Comparison of ENCODE assay signal across 8 cellular contexts in the genomic region with DNA sequence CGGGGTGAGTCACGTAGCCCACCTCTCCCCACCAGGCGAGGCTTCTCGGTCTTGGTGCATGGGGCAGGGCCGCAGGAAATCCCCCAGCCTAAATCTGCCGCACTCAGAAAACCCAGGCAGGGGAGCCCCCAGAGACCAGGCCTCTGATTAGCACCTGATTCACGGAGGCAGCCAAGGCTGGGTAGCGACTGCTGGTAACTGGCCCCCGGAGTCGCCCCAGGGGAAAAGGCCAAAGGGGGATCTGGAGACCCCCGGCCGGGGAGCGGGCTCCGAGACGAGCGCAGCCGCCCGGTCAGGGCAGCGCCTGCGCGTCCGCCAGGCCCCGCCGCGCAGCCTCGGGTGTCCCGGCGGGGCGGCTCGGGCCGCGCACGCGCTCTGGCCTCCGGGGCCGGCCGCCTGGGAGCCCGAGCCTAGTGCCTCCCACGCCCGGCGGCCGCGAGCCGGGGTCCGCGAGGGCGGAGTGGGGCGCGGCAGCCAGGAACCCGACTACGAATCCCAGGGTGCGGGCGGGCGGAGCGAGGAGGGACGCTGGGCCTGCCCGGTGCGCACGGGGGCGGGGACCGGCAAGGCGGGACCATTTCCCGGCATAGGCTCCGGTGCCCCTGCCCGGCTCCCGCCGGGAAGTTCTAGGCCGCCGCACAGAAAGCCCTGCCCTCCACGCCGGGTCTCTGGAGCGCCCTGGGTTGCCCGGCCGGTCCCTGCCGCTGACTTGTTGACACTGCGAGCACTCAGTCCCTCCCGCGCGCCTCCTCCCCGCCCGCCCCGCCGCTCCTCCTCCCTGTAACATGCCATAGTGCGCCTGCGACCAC. TPM values are rescaled to one million over a fixed set of nuclear protein-coding genes. Genes with fewer than 3 reads are reported as not detected.
DNase-seq lines count a peak whose midpoint lies in the region; ATAC-seq and TF ChIP-seq lines count a peak whose summit lies in the region.

A gene with protein sequence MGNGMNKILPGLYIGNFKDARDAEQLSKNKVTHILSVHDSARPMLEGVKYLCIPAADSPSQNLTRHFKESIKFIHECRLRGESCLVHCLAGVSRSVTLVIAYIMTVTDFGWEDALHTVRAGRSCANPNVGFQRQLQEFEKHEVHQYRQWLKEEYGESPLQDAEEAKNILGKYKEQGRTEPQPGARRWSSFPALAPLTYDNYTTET (plus strand): TSS at position 791 of the 809 bp plus-strand sequence. CDS start 53 bp downstream, outside the sequence.

- TF ChIP-seq CTCF in esophagus muscularis mucosa (IDR thresholded peaks at IDR 0.05) = no peak

- H3K27ac ChIP-seq in CD4-positive, alpha-beta memory T cell (ENCODE audit: low read depth, low read length) = peak within 1 kb of the TSS; percentile 75
- H3K27ac ChIP-seq in esophagus muscularis mucosa (replicated peaks in 1 of 4) = peak within 1 kb of the TSS; percentile 87 to 99 (median 92)

- H3K4me3 Mint-ChIP-seq in CD4-positive, alpha-beta memory T cell = peak within 1 kb of the TSS; percentile 87 to 98 (median 94)
- peak within 1 kb of the TSS; percentile 87 to 99 (median 94) for H3K4me3 Mint-ChIP-seq in naive thymus-derived CD8-positive, alpha-beta T cell

- ATAC-seq in GM21528 (IDR thresholded peaks at IDR 0.05; ENCODE audit: low FRiP score, unreplicated experiment) = peak; percentile 47
- ATAC-seq in naive thymus-derived CD8-positive, alpha-beta T cell = peak; percentile 67 to 69
- ATAC-seq in stimulated activated naive CD8-positive, alpha-beta T cell treated with anti-CD3 and anti-CD28 coated beads, Interleukin-15, Interleukin-2, amounts not matched to agents 100 U/mL and 50 U/mL, for 24 hours = peak; percentile 75

- CTCF ChIA-PET in CD4-positive, alpha-beta memory T cell (lab: Charles Lee; ENCODE audit: partially characterized antibody) = interaction anchor here (0.6 to 2.2 kb wide), 5 partner anchors 21 to 102 kb away, joined by 3 to 8 read pairs (median 4); no protein-coding TSS in a partner anchor

- H3K27ac Mint-ChIP-seq in CD4-positive, alpha-beta memory T cell = peak within 1 kb of the TSS; percentile 93 to 98 (median 95)
- H3K27ac Mint-ChIP-seq in naive thymus-derived CD8-positive, alpha-beta T cell = peak within 1 kb of the TSS; percentile 85 to 98 (median 94)

- peak; percentile 70 to 90 (median 78) for DNase-seq in CD4-positive, alpha-beta memory T cell
- DNase-seq in activated CD8-positive, alpha-beta memory T cell treated with anti-CD3 and anti-CD28 coated beads, Interleukin-2, amount 50 U/mL, for 48 hours = peak; percentile 91
- peak; percentile 97 for DNase-seq in esophagus muscularis mucosa (ENCODE audit: extremely low spot score)
- peak; percentile 58 to 86 (median 72) for DNase-seq in naive thymus-derived CD8-positive, alpha-beta T cell
- peak; percentile 89 for DNase-seq in stimulated activated naive CD8-positive, alpha-beta T cell treated with anti-CD3 and anti-CD28 coated beads, Interleukin-15, Interleukin-2, amounts not matched to agents 100 U/mL and 50 U/mL, for 24 hours
- no peak for DNase-seq in DMS53 (lab: John Stamatoyannopoulos, UW)

- TF ChIP-seq EP300 in Ishikawa (IDR thresholded peaks at IDR 0.05; ENCODE audit: borderline replicate concordance) (no peak), esophagus muscularis mucosa (IDR thresholded peaks at IDR 0.05) (peak; percentile 28)

- no peaks in the 10 kb centered on the region for H3K27me3 ChIP-seq in CD4-positive, alpha-beta memory T cell (ENCODE audit: insufficient read depth, low read length)
- no peaks in the 10 kb centered on the region for H3K27me3 ChIP-seq in esophagus muscularis mucosa

- peaks cover 0 to 15% (median under 1%) of the 10 kb centered on the region in 8 donors for H3K9me3 Mint-ChIP-seq in CD4-positive, alpha-beta memory T cell
- no peaks in the 10 kb centered on the region for H3K9me3 Mint-ChIP-seq in naive thymus-derived CD8-positive, alpha-beta T cell

- intact Hi-C loops in CD4-positive, alpha-beta memory T cell (cut with micrococcal nuclease) = loop anchor here (1.0 to 10.0 kb wide), 4 partner anchors 75 to 213 kb away; a partner anchor contains a TSS
- intact Hi-C loops in esophagus muscularis mucosa (cut with DNase I) = no loop called here

- H3K4me1 Mint-ChIP-seq in CD4-positive, alpha-beta memory T cell = peaks cover 25 to 56% (median 37%) of the 10 kb centered on the region in 4 donors
- H3K4me1 Mint-ChIP-seq in naive thymus-derived CD8-positive, alpha-beta T cell = peaks cover 24 to 59% (median 46%) of the 10 kb centered on the region in 4 donors

- no peaks in the 10 kb centered on the region for H3K9me3 ChIP-seq in CD4-positive, alpha-beta memory T cell (ENCODE audit: control insufficient read depth in 1 of 2, low read length in 2 of 2)
- H3K9me3 ChIP-seq in esophagus muscularis mucosa = no peaks in the 10 kb centered on the region

- no peak for TF ChIP-seq RAD21 in Ishikawa (IDR thresholded peaks at IDR 0.05; ENCODE audit: low read depth)

- peaks cover 0 to 7% of the 10 kb centered on the region in 2 donors for H3K36me3 Mint-ChIP-seq in CD4-positive, alpha-beta memory T cell
- no peaks in the 10 kb centered on the region for H3K36me3 Mint-ChIP-seq in naive thymus-derived CD8-positive, alpha-beta T cell

- no peaks in the 10 kb centered on the region for H3K36me3 ChIP-seq in CD4-positive, alpha-beta memory T cell (ENCODE audit: insufficient read depth, low read length)
- no peaks in the 10 kb centered on the region for H3K36me3 ChIP-seq in esophagus muscularis mucosa

- 39% methylated on average over 18 of the region's 85 CpGs for WGBS in esophagus muscularis mucosa

- peak; percentile 80 for TF ChIP-seq POLR2A in esophagus muscularis mucosa (IDR thresholded peaks at IDR 0.05; ENCODE audit: low read depth)

- H3K27me3 Mint-ChIP-seq in CD4-positive, alpha-beta memory T cell = no peaks in the 10 kb centered on the region
- H3K27me3 Mint-ChIP-seq in naive thymus-derived CD8-positive, alpha-beta T cell = no peaks in the 10 kb centered on the region

- peaks cover 26% of the 10 kb centered on the region for H3K4me1 ChIP-seq in CD4-positive, alpha-beta memory T cell (ENCODE audit: insufficient read depth, low read length)
- peaks cover 26 to 47% (median 28%) of the 10 kb centered on the region in 4 donors for H3K4me1 ChIP-seq in esophagus muscularis mucosa

- H3K4me3 ChIP-seq in CD4-positive, alpha-beta memory T cell (ENCODE audit: low read length in 2 of 2) = peak within 1 kb of the TSS; percentile 59 to 63
- H3K4me3 ChIP-seq in esophagus muscularis mucosa = peak within 1 kb of the TSS; percentile 62 to 84 (median 68)

- POLR2A ChIA-PET in CD4-positive, alpha-beta memory T cell (lab: Charles Lee; ENCODE audit: partially characterized antibody) = interaction anchor here (1.1 to 2.0 kb wide), 6 partner anchors 32 to 155 kb away, joined by 3 to 24 read pairs (median 6); no protein-coding TSS in a partner anchor
- POLR2A ChIA-PET in naive thymus-derived CD8-positive, alpha-beta T cell (lab: Charles Lee) = interaction anchor here (0.5 to 1.7 kb wide), 4 partner anchors 7 to 100 kb away, joined by 4 to 7 read pairs (median 4); a partner anchor contains a TSS

TF ChIP-seq in Ishikawa, 13 proteins besides CTCF, POLR2A, EP300 and RAD21:
- TF ChIP-seq EGR1 (IDR thresholded peaks at IDR 0.05) (peak; percentile 65), ZBTB7A (IDR thresholded peaks at IDR 0.05; ENCODE audit: low read depth) (peak; percentile 99), TCF12 (IDR thresholded peaks at IDR 0.05; ENCODE audit: low read depth) (no peak; the same call in 1 of the 2 replicates), CEBPB (IDR thresholded peaks at IDR 0.05) (no peak), CREB1 (IDR thresholded peaks at IDR 0.05; ENCODE audit: low read depth) (0 out of 2 replicates have a peak, but pooled peaks have one; percentile 10), TAF1 (IDR thresholded peaks at IDR 0.05; ENCODE audit: low read depth) (peak; percentile 50; the same call in 1 of the 2 replicates)
- TF ChIP-seq, protein P1, sequence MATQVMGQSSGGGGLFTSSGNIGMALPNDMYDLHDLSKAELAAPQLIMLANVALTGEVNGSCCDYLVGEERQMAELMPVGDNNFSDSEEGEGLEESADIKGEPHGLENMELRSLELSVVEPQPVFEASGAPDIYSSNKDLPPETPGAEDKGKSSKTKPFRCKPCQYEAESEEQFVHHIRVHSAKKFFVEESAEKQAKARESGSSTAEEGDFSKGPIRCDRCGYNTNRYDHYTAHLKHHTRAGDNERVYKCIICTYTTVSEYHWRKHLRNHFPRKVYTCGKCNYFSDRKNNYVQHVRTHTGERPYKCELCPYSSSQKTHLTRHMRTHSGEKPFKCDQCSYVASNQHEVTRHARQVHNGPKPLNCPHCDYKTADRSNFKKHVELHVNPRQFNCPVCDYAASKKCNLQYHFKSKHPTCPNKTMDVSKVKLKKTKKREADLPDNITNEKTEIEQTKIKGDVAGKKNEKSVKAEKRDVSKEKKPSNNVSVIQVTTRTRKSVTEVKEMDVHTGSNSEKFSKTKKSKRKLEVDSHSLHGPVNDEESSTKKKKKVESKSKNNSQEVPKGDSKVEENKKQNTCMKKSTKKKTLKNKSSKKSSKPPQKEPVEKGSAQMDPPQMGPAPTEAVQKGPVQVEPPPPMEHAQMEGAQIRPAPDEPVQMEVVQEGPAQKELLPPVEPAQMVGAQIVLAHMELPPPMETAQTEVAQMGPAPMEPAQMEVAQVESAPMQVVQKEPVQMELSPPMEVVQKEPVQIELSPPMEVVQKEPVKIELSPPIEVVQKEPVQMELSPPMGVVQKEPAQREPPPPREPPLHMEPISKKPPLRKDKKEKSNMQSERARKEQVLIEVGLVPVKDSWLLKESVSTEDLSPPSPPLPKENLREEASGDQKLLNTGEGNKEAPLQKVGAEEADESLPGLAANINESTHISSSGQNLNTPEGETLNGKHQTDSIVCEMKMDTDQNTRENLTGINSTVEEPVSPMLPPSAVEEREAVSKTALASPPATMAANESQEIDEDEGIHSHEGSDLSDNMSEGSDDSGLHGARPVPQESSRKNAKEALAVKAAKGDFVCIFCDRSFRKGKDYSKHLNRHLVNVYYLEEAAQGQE (IDR thresholded peaks at IDR 0.05; ENCODE audit: low read depth) = no peak
- TF ChIP-seq, protein P2, sequence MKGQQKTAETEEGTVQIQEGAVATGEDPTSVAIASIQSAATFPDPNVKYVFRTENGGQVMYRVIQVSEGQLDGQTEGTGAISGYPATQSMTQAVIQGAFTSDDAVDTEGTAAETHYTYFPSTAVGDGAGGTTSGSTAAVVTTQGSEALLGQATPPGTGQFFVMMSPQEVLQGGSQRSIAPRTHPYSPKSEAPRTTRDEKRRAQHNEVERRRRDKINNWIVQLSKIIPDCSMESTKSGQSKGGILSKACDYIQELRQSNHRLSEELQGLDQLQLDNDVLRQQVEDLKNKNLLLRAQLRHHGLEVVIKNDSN (IDR thresholded peaks at IDR 0.05) = no peak
- TF ChIP-seq, protein P3, sequence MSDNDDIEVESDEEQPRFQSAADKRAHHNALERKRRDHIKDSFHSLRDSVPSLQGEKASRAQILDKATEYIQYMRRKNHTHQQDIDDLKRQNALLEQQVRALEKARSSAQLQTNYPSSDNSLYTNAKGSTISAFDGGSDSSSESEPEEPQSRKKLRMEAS (IDR thresholded peaks at IDR 0.05) = no peak

RNA-seq across cellular contexts. Expression of the gene that starts here (rescaled TPM):
- total RNA-seq in CD4-positive, alpha-beta memory T cell = 10 to 100 TPM; 43.4 to 49.4 TPM
- polyA plus RNA-seq in CD4-positive, alpha-beta memory T cell = 10 to 100 TPM; 32.8 to 34.4 TPM
- total RNA-seq in esophagus muscularis mucosa = 10 to 100 TPM; 67.7 to 95.6 (median 73.7) TPM
- 10 to 100 TPM; 40.5 to 46.0 TPM for total RNA-seq in naive thymus-derived CD8-positive, alpha-beta T cell
- 10 to 100 TPM; 40.1 to 45.8 (median 43.0) TPM for polyA plus RNA-seq in naive thymus-derived CD8-positive, alpha-beta T cell
